ENCODE assay signal across 13 cellular contexts in the genomic region with DNA sequence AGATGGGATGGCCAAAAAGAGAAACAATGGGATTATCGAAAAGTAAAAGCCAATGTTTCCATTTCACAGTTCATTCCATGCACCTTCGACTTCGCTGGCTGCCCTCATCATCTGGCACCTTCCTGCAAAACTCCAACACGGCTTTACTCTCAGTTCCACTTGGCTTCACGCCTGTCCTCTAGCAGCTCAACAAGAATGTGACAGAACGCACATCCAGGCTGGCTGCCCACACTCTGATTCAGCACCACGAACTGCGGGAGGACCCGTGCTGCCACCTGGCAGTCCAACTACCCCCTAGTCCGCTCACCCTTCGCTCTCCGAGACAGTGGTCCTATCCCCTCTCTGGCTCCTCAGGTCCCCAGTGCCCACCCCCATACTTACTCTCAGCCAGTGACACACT. TPM values are rescaled to one million over a fixed set of nuclear protein-coding genes. Genes with fewer than 3 reads are reported as not detected.
DNase-seq lines count a peak whose midpoint lies in the region; ATAC-seq and TF ChIP-seq lines count a peak whose summit lies in the region.
"Had no signal": no experiment of that assay in that cellular context is flagged by ENCODE, and none has a peak within 500 bp of the region (broad histone marks: within the 10 kb centered on the region; RNA-seq: fewer than 3 reads in every experiment).

No MANE protein-coding gene starts in this region.

- H3K4me1 ChIP-seq in heart right ventricle = peaks cover 4 to 35% (median 28%) of the 10 kb centered on the region in 9 donors
- H3K4me1 ChIP-seq in trophoblast cell (ENCODE audit: control insufficient read depth in 1 of 2, insufficient read depth in 2 of 2, low read length in 2 of 2) = peaks cover 10 to 18% of the 10 kb centered on the region in 2 experiments
- no peaks in the 10 kb centered on the region for H3K4me1 ChIP-seq in adrenal gland (replicated peaks in 1 of 2)

- H4K8ac ChIP-seq in trophoblast cell (ENCODE audit: low read depth, low read length) = no peak overlapping the region

- TF ChIP-seq CTCF in VCaP (conservative IDR thresholded peaks at IDR 0.05) = no peak
- peak in 3 of 9 donors; percentile 27 to 31 (median 30) for TF ChIP-seq CTCF in heart right ventricle (IDR thresholded peaks at IDR 0.05)
- TF ChIP-seq CTCF in lower leg skin (IDR thresholded peaks at IDR 0.05) = no peak
- TF ChIP-seq CTCF in adrenal gland (IDR thresholded peaks at IDR 0.05) = no peak

- no peak overlapping the region for H2AFZ ChIP-seq in trophoblast cell (ENCODE audit: insufficient read depth, low read length, poor library complexity)
- H2AFZ ChIP-seq: PC-9 had no signal

- ATAC-seq in heart right ventricle (peak; percentile 68 to 91 (median 84)), HG03045 (IDR thresholded peaks at IDR 0.05; ENCODE audit: unreplicated experiment) (no peak), esophagus mucosa (no peak)

- no peak overlapping the region for H3K4me2 ChIP-seq in trophoblast cell (ENCODE audit: low read length)

- H3K27ac ChIP-seq in VCaP = peak overlapping the region; percentile 92
- H3K27ac ChIP-seq in heart right ventricle = peak overlapping the region in 4 of 10 donors; percentile 25 to 55 (median 36)
- H3K27ac ChIP-seq in trophoblast cell (ENCODE audit: low read depth, low read length) = no peak overlapping the region
- H3K27ac ChIP-seq in adrenal gland = no peak overlapping the region
- H3K27ac ChIP-seq: HL-60, PC-9 had no signal

- H3K79me2 ChIP-seq in trophoblast cell (ENCODE audit: control insufficient read depth, insufficient read depth, low read length, poor library complexity) = peaks cover 2% of the 10 kb centered on the region

- H3K36me3 ChIP-seq in heart right ventricle (no peaks in the 10 kb centered on the region), trophoblast cell (ENCODE audit: control insufficient read depth in 1 of 2, insufficient read depth in 2 of 2, low read length in 2 of 2) (no peaks in the 10 kb centered on the region), adrenal gland (replicated peaks in 1 of 2) (no peaks in the 10 kb centered on the region)

- peak overlapping the region; percentile 57 for H3K18ac ChIP-seq in trophoblast cell (ENCODE audit: low read length)

- peak overlapping the region; percentile 55 for H4K91ac ChIP-seq in trophoblast cell (ENCODE audit: low read depth, low read length)

- peak overlapping the region; percentile 12 for H2BK12ac ChIP-seq in trophoblast cell (ENCODE audit: low read length)

- H3K14ac ChIP-seq in trophoblast cell (ENCODE audit: low read length) = no peak overlapping the region

- H3K27me3 ChIP-seq in heart right ventricle (no peaks in the 10 kb centered on the region), trophoblast cell (ENCODE audit: insufficient read depth, low read length) (no peaks in the 10 kb centered on the region), adrenal gland (no peaks in the 10 kb centered on the region)

- intact Hi-C loops in heart right ventricle (cut with DNase I) = loop anchor here in 4 of 10 donors (2.0 to 10.0 kb wide), 4 partner anchors 85 to 185 kb away; a partner anchor contains a TSS
- intact Hi-C loops in lower leg skin (cut with DNase I; ENCODE audit: low total_unique reads) = loop anchor here (5.0 kb wide), 1 partner anchor 128 kb away; a partner anchor contains a TSS
- intact Hi-C loops in adrenal gland (cut with DNase I) = no loop called here

- no peak overlapping the region for H4K12ac ChIP-seq in trophoblast cell (ENCODE audit: low read depth, low read length)

- peaks cover 1% of the 10 kb centered on the region for H3K79me1 ChIP-seq in trophoblast cell (ENCODE audit: low read length)

- H3K4me3 ChIP-seq in heart right ventricle (no peak overlapping the region), trophoblast cell (ENCODE audit: low read depth, low read length) (no peak overlapping the region), lower leg skin (ENCODE audit: low read depth, poor library complexity, severe bottlenecking) (no peak overlapping the region), adrenal gland (no peak overlapping the region)
- H3K4me3 ChIP-seq: PC-9 had no signal

- 40 to 53% methylated on average over 12 of the region's 12 CpGs for WGBS in heart right ventricle, 2 donors
- no CpG with 5 or more reads among the region's 12 CpGs for WGBS in trophoblast cell (ENCODE audit: extremely low coverage, insufficient coverage, insufficient read length)
- WGBS in lower leg skin, 2 donors = 44 to 49% methylated on average over 12 of the region's 12 CpGs
- WGBS in adrenal gland, 4 donors = 64 to 74% (median 71%) methylated on average over 12 of the region's 12 CpGs

- H3K9me3 ChIP-seq in heart right ventricle = no peaks in the 10 kb centered on the region
- no peaks in the 10 kb centered on the region for H3K9me3 ChIP-seq in trophoblast cell (ENCODE audit: insufficient read depth, low read depth, low read length)
- H3K9me3 ChIP-seq in adrenal gland (replicated peaks in 1 of 3) = no peaks in the 10 kb centered on the region

- no peak overlapping the region for H3K9ac ChIP-seq in trophoblast cell (ENCODE audit: low read length)

- no peak overlapping the region for H3K4ac ChIP-seq in trophoblast cell (ENCODE audit: low read depth, low read length)

- no peak overlapping the region for H2BK5ac ChIP-seq in trophoblast cell (ENCODE audit: low read depth, low read length, poor library complexity)

- H3K23ac ChIP-seq in trophoblast cell (ENCODE audit: low read length) = no peak overlapping the region

- no peak for TF ChIP-seq POLR2A in lower leg skin (IDR thresholded peaks at IDR 0.05)
- no peak for TF ChIP-seq POLR2A in adrenal gland (IDR thresholded peaks at IDR 0.05)

- DNase-seq in Ammon's horn (ENCODE audit: low spot score) (peak; percentile 60), heart right ventricle (peak; percentile 64 to 81), trophoblast cell (peak; percentile 30 to 58), lower leg skin (ENCODE audit: low spot score in 2 of 2) (no peak), adrenal gland (no peak)
- DNase-seq: activated T-cell treated with anti-CD3 and anti-CD28 coated beads, Interleukin-2, amount 50 U/mL, for 1 hour; foreskin fibroblast; NCI-H1436; PC-9 had no signal

- H2BK120ac ChIP-seq in trophoblast cell (ENCODE audit: insufficient read depth, low read length, poor library complexity) = no peak overlapping the region

- H2AK5ac ChIP-seq in trophoblast cell (ENCODE audit: low read length) = no peak overlapping the region

RNA-seq across cellular contexts. Expression of a gene that starts 11.7 kb away (rescaled TPM):
- total RNA-seq in heart right ventricle (1 to 10 TPM; 3.0 to 9.3 (median 6.0) TPM), lower leg skin (1 to 10 TPM; 2.6 to 6.1 (median 4.0) TPM), adrenal gland (1 to 10 TPM; 2.2 to 5.6 (median 3.8) TPM), esophagus mucosa (0.92 TPM)
- polyA plus RNA-seq in heart right ventricle (1 to 10 TPM; 2.0 to 3.2 TPM), adrenal gland (1 to 10 TPM in 2 of 3 donors, under 1 TPM in 1; 0.80 to 2.1 (median 1.7) TPM)
- 10.4 and 10.5 TPM in 2 replicates for polyA plus RNA-seq in trophoblast cell (2013)

RNA-seq across cellular contexts. Expression of a gene that starts 12.7 kb away (rescaled TPM):
- total RNA-seq in heart right ventricle = 10 to 100 TPM; 16.5 to 24.9 (median 22.2) TPM
- 1 to 10 TPM; 2.8 to 6.4 TPM for polyA plus RNA-seq in heart right ventricle
- 14.5 and 15.6 TPM in 2 replicates for polyA plus RNA-seq in trophoblast cell (2013)
- 10 to 100 TPM in 3 of 4 donors, 1 to 10 TPM in 1; 8.2 to 27.9 (median 16.2) TPM for total RNA-seq in lower leg skin
- 10 to 100 TPM; 11.8 to 35.4 (median 30.6) TPM for total RNA-seq in adrenal gland
- polyA plus RNA-seq in adrenal gland = 10 to 100 TPM in 1 of 3 donors, 1 to 10 TPM in 2; 6.8 to 22.3 (median 9.7) TPM
- 16.7 TPM for total RNA-seq in esophagus mucosa

RNA-seq across cellular contexts. Expression of a gene that starts 25.0 kb away (rescaled TPM):
- total RNA-seq in heart right ventricle (10 to 100 TPM in 8 of 10 donors, 1 to 10 TPM in 2; 8.9 to 15.1 (median 12.4) TPM), lower leg skin (10 to 100 TPM in 2 of 4 donors, 1 to 10 TPM in 2; 7.0 to 12.1 (median 9.3) TPM), adrenal gland (10 to 100 TPM in 7 of 8 donors, 1 to 10 TPM in 1; 7.7 to 17.3 (median 14.1) TPM), esophagus mucosa (4.4 TPM)
- polyA plus RNA-seq in heart right ventricle (1 to 10 TPM; 3.0 to 4.9 TPM), adrenal gland (10 to 100 TPM in 1 of 3 donors, 1 to 10 TPM in 2; 1.4 to 21.4 (median 2.7) TPM)
- 10.5 and 10.7 TPM in 2 replicates for polyA plus RNA-seq in trophoblast cell (2013)

Comparison
In these comparisons a context has a peak if more than half of its experiments do, and no peak if none do; other contexts are left out.
1. DNase-seq: peak in Ammon's horn (single experiment), heart right ventricle (2 of 2) and trophoblast cell (2 of 2); none in lower leg skin (0 of 2) and adrenal gland (0 of 7).
2. ATAC-seq: peak in heart right ventricle (8 of 8); none in HG03045 (single experiment) and esophagus mucosa (single experiment).